In genomic region chr2:138365581-138365980, GRCh38 we compare ENCODE assay signal across 24 cellular contexts.
DNase-seq lines count a peak whose midpoint lies in the region; TF ChIP-seq lines count a peak whose summit lies in the region.
"Had no signal": no experiment of that assay in that cellular context is flagged by ENCODE, and none has a peak within 500 bp of the region (broad histone marks: within the 10 kb centered on the region; RNA-seq: fewer than 3 reads in every experiment).

No MANE protein-coding gene starts in this region.

- H3K27ac Mint-ChIP-seq in MCF 10A (ENCODE audit: low read depth, unreplicated experiment), result no peak overlapping the region
- no peak overlapping the region for H3K27ac Mint-ChIP-seq in chondrocyte (ENCODE audit: unreplicated experiment)
- H3K27ac Mint-ChIP-seq: CD4-positive, alpha-beta memory T cell had no signal

- WGBS in mammary epithelial cell (ENCODE audit: low coverage, missing lambda C conversion rate), result 79% methylated on average over 3 of the region's 3 CpGs

- dilution Hi-C loops in mammary epithelial cell (cut with HindIII; ENCODE audit: low sequenced_read_pairs), result no loop called here

- peak; percentile 36 for DNase-seq in MCF 10A (ENCODE audit: unreplicated experiment)
- no peak for DNase-seq in mammary epithelial cell
- DNase-seq in choroid plexus epithelial cell (ENCODE audit: low read depth), result peak; percentile 40
- DNase-seq in renal cortical epithelial cell (ENCODE audit: low read depth), result peak; percentile 5
- no peak for DNase-seq in chondrocyte (ENCODE audit: low spot score)
- no peak for DNase-seq in BE2C
- DNase-seq in middle frontal gyrus (ENCODE audit: extremely low spot score, low spot score), result no peak
- DNase-seq: AML-193; C1 segment of cervical spinal cord; Caco-2; CD4-positive, alpha-beta memory T cell; DMS79 treated with DMSO at 0.1 percent for 48 hours; GF-D8; HCEC 1CT; KBM-7; MG63; NCI-H1105 treated with DMSO at 0.1 percent for 48 hours; NCI-H146; NCI-H1930; NCI-H345; NCI-H524; NCI-H748 treated with DMSO at 0.1 percent for 48 hours; SIG-M5; SK-N-SH had no signal

- no peak overlapping the region for H3K4me3 Mint-ChIP-seq in MCF 10A (ENCODE audit: unreplicated experiment)
- no peak overlapping the region for H3K4me3 Mint-ChIP-seq in chondrocyte (ENCODE audit: unreplicated experiment)
- H3K4me3 Mint-ChIP-seq: CD4-positive, alpha-beta memory T cell had no signal

- no peak for TF ChIP-seq CTCF in MCF 10A (IDR thresholded peaks at IDR 0.05; ENCODE audit: unreplicated experiment)
- TF ChIP-seq CTCF in mammary epithelial cell (conservative IDR thresholded peaks at IDR 0.05 in 1 of 2, IDR thresholded peaks at IDR 0.05 in 1 of 2; ENCODE audit: extremely low read depth in 1 of 2, insufficient read depth in 1 of 2, low read depth in 1 of 2, low read length in 2 of 2), result no peak
- TF ChIP-seq CTCF in choroid plexus epithelial cell (conservative IDR thresholded peaks at IDR 0.05; ENCODE audit: low read depth, low read length), result no peak
- no peak for TF ChIP-seq CTCF in chondrocyte (IDR thresholded peaks at IDR 0.05)
- TF ChIP-seq CTCF in BE2C (IDR thresholded peaks at IDR 0.05; ENCODE audit: low read depth, low read length), result no peak

- no peaks in the 10 kb centered on the region for H3K79me2 ChIP-seq in mammary epithelial cell (ENCODE audit: insufficient read depth, low read length)

- H4K20me1 ChIP-seq in mammary epithelial cell (ENCODE audit: insufficient read depth, low read length), result no peaks in the 10 kb centered on the region

- BruUV-seq in MCF 10A (replicated peaks; lab: Mats Ljungman, UMichigan) (no TSS peak), mammary epithelial cell (replicated peaks; lab: Mats Ljungman, UMichigan) (no TSS peak)

- H3K9ac ChIP-seq in mammary epithelial cell (ENCODE audit: insufficient read depth, low read length), result no peak overlapping the region
- H3K9ac ChIP-seq: SK-N-SH had no signal

- no peak overlapping the region for H3K4me2 ChIP-seq in mammary epithelial cell (ENCODE audit: insufficient read depth, low read depth, low read length)
- H3K4me2 ChIP-seq: SK-N-SH had no signal

- H2AFZ ChIP-seq in mammary epithelial cell (ENCODE audit: low read depth, low read length), result no peak overlapping the region

- intact Hi-C loops in MCF 10A (cut with micrococcal nuclease) (no loop called here), mammary epithelial cell (cut with micrococcal nuclease) (no loop called here)

- H3K27me3 Mint-ChIP-seq in MCF 10A (ENCODE audit: insufficient read depth, unreplicated experiment) (no peaks in the 10 kb centered on the region), chondrocyte (ENCODE audit: low read depth) (peaks cover 9% of the 10 kb centered on the region)

- POLR2A ChIA-PET in MCF 10A (lab: Yijun Ruan, JAX), result interaction anchor here (0.7 to 1.5 kb wide), 2 partner anchors 10 to 55 kb away, joined by 3 to 5 read pairs; no protein-coding TSS in a partner anchor

- peaks cover 23% of the 10 kb centered on the region for H3K4me1 Mint-ChIP-seq in MCF 10A (ENCODE audit: insufficient read depth, unreplicated experiment)
- H3K4me1 Mint-ChIP-seq in chondrocyte (ENCODE audit: low read depth), result peaks cover 22% of the 10 kb centered on the region
- H3K4me1 Mint-ChIP-seq: CD4-positive, alpha-beta memory T cell had no signal

- H3K36me3 ChIP-seq in mammary epithelial cell (ENCODE audit: insufficient read depth, low read length) (no peaks in the 10 kb centered on the region), BE2C (no peaks in the 10 kb centered on the region)
- H3K36me3 ChIP-seq: MG63 had no signal

- no peak overlapping the region for H3K4me3 ChIP-seq in mammary epithelial cell (replicated peaks in 1 of 3; ENCODE audit: insufficient read depth in 1 of 3, low read depth in 2 of 3, low read length in 3 of 3)
- H3K4me3 ChIP-seq in choroid plexus epithelial cell (ENCODE audit: low read depth, low read length), result no peak overlapping the region
- no peak overlapping the region for H3K4me3 ChIP-seq in BE2C (ENCODE audit: low read depth, low read length)
- H3K4me3 ChIP-seq: MG63 had no signal

- H3K27me3 ChIP-seq in mammary epithelial cell (ENCODE audit: insufficient read depth, low read length) (no peaks in the 10 kb centered on the region), BE2C (no peaks in the 10 kb centered on the region)
- H3K27me3 ChIP-seq: MG63 had no signal

- H3K9me3 Mint-ChIP-seq in MCF 10A (ENCODE audit: unreplicated experiment) (peaks cover 9% of the 10 kb centered on the region), chondrocyte (ENCODE audit: low read depth) (no peaks in the 10 kb centered on the region)

- no peaks in the 10 kb centered on the region for H3K9me3 ChIP-seq in mammary epithelial cell (replicated peaks; ENCODE audit: insufficient read depth, low read length)
- no peaks in the 10 kb centered on the region for H3K9me3 ChIP-seq in BE2C
- H3K9me3 ChIP-seq: Caco-2, MG63, SK-N-SH had no signal

- H3K27ac ChIP-seq in mammary epithelial cell (ENCODE audit: insufficient read depth, low read depth, low read length), result no peak overlapping the region

- H3K4me1 ChIP-seq in mammary epithelial cell (ENCODE audit: insufficient read depth, low read length), result no peaks in the 10 kb centered on the region
- H3K4me1 ChIP-seq in BE2C, result no peaks in the 10 kb centered on the region

- no peaks in the 10 kb centered on the region for H3K36me3 Mint-ChIP-seq in MCF 10A (ENCODE audit: insufficient read depth, unreplicated experiment)
- peaks cover 6% of the 10 kb centered on the region for H3K36me3 Mint-ChIP-seq in chondrocyte (ENCODE audit: low read depth)
- H3K36me3 Mint-ChIP-seq: CD4-positive, alpha-beta memory T cell had no signal

- CTCF ChIA-PET in MCF 10A (lab: Yijun Ruan, JAX), result interaction anchor here (1.5 to 2.3 kb wide), 3 partner anchors 8 to 422 kb away, joined by 5 to 8 read pairs (median 5); no protein-coding TSS in a partner anchor
- CTCF ChIA-PET in mammary epithelial cell (lab: Charles Lee; ENCODE audit: low non-redundant PET), result interaction anchor here (0.7 kb wide), 1 partner anchor 465 kb away, joined by 5 read pairs; no protein-coding TSS in a partner anchor

- in situ Hi-C loops in mammary epithelial cell (cut with MboI; ENCODE audit: low sequenced_read_pairs in 2 of 2), result loop anchor here in 1 of 2 donors (25.0 kb wide), 1 partner anchor 428 kb away; no protein-coding TSS in a partner anchor

Comparison
In these comparisons a context has a peak if more than half of its experiments do, and no peak if none do; other contexts are left out.
1. DNase-seq: peak in MCF 10A (single experiment), choroid plexus epithelial cell (single experiment) and renal cortical epithelial cell (single experiment); none in mammary epithelial cell (single experiment), chondrocyte (single experiment), BE2C (single experiment) and middle frontal gyrus (single experiment).